Comparison of ENCODE assay signal across 1 cellular context in the genomic region with DNA sequence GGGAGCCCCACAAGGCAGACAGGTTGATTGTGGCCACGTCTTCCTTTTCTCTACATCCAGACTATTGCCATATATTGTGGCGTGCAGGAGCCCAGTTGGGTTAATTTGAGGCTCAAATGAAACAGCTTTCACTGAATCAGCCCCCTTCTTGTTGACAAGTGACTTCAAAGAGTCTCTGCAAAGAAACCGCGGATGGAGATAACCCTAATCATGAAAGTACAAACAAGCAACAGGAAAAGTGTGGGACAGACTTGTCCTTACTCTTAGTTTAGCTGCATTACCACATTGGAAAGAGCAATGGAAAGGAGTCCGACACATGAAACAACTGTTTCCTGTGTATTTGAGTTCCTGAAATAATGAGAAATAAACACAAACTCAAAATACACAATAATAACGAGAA.
TF ChIP-seq lines count a peak whose summit lies in the region.

No MANE protein-coding gene starts in this region.

TF ChIP-seq in K562, 482 proteins besides CTCF, POLR2A, EP300 and RAD21 (continued from another document and continues in another):
- TF ChIP-seq, protein P1, sequence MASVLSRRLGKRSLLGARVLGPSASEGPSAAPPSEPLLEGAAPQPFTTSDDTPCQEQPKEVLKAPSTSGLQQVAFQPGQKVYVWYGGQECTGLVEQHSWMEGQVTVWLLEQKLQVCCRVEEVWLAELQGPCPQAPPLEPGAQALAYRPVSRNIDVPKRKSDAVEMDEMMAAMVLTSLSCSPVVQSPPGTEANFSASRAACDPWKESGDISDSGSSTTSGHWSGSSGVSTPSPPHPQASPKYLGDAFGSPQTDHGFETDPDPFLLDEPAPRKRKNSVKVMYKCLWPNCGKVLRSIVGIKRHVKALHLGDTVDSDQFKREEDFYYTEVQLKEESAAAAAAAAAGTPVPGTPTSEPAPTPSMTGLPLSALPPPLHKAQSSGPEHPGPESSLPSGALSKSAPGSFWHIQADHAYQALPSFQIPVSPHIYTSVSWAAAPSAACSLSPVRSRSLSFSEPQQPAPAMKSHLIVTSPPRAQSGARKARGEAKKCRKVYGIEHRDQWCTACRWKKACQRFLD (CRISPR knock-in tag; IDR thresholded peaks at IDR 0.05) = no peak
- no peak for TF ChIP-seq ZNF583 (CRISPR knock-in tag; IDR thresholded peaks at IDR 0.05)
- TF ChIP-seq ZNF586 (CRISPR knock-in tag; conservative IDR thresholded peaks at IDR 0.05) = no peak
- no peak for TF ChIP-seq ZNF75A (CRISPR knock-in tag; IDR thresholded peaks at IDR 0.05)
- TF ChIP-seq RBM15 (IDR thresholded peaks at IDR 0.05; ENCODE audit: insufficient read depth, low read length) = no peak
- TF ChIP-seq EWSR1 (IDR thresholded peaks at IDR 0.05; ENCODE audit: borderline replicate concordance, low read depth, partially characterized antibody) = no peak
- no peak for TF ChIP-seq HEY1 (CRISPR knock-in tag; IDR thresholded peaks at IDR 0.05; ENCODE audit: borderline replicate concordance)
- no peak for TF ChIP-seq EGR1 (conservative IDR thresholded peaks at IDR 0.05)
- no peak for TF ChIP-seq MAFK (IDR thresholded peaks at IDR 0.05; ENCODE audit: low read length)
- TF ChIP-seq RNF2 (IDR thresholded peaks at IDR 0.05) = 0 out of 2 replicates have a peak, but pooled peaks have one; percentile 45
- TF ChIP-seq ZNF699 (CRISPR knock-in tag; IDR thresholded peaks at IDR 0.05; ENCODE audit: insufficient replicate concordance) = no peak
- no peak for TF ChIP-seq MTA1 (IDR thresholded peaks at IDR 0.05; ENCODE audit: borderline replicate concordance)
- no peak for TF ChIP-seq POLR2G (IDR thresholded peaks at IDR 0.05; ENCODE audit: low read depth, low read length)
- no peak for TF ChIP-seq ZNF175 (CRISPR knock-in tag; IDR thresholded peaks at IDR 0.05; ENCODE audit: low read depth)
- TF ChIP-seq RUNX1 (IDR thresholded peaks at IDR 0.05; ENCODE audit: low read depth) = no peak
- TF ChIP-seq TFAM (CRISPR knock-in tag; conservative IDR thresholded peaks at IDR 0.05) = no peak
- no peak for TF ChIP-seq ZNF41 (CRISPR knock-in tag; conservative IDR thresholded peaks at IDR 0.05)
- TF ChIP-seq, protein P2, sequence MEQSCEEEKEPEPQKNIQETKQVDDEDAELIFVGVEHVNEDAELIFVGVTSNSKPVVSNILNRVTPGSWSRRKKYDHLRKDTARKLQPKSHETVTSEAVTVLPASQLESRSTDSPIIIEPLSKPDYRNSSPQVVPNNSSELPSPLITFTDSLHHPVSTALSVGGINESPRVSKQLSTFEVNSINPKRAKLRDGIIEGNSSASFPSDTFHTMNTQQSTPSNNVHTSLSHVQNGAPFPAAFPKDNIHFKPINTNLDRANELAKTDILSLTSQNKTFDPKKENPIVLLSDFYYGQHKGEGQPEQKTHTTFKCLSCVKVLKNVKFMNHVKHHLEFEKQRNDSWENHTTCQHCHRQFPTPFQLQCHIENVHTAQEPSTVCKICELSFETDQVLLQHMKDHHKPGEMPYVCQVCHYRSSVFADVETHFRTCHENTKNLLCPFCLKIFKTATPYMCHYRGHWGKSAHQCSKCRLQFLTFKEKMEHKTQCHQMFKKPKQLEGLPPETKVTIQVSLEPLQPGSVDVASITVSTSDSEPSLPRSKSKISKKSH (CRISPR knock-in tag; IDR thresholded peaks at IDR 0.05) = no peak
- TF ChIP-seq POLR2AphosphoS2 (IDR thresholded peaks at IDR 0.05; ENCODE audit: low read length) = no peak
- TF ChIP-seq, protein P3, sequence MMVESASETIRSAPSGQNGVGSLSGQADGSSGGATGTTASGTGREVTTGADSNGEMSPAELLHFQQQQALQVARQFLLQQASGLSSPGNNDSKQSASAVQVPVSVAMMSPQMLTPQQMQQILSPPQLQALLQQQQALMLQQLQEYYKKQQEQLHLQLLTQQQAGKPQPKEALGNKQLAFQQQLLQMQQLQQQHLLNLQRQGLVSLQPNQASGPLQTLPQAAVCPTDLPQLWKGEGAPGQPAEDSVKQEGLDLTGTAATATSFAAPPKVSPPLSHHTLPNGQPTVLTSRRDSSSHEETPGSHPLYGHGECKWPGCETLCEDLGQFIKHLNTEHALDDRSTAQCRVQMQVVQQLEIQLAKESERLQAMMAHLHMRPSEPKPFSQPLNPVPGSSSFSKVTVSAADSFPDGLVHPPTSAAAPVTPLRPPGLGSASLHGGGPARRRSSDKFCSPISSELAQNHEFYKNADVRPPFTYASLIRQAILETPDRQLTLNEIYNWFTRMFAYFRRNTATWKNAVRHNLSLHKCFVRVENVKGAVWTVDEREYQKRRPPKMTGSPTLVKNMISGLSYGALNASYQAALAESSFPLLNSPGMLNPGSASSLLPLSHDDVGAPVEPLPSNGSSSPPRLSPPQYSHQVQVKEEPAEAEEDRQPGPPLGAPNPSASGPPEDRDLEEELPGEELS (CRISPR knock-in tag; IDR thresholded peaks at IDR 0.05; ENCODE audit: borderline replicate concordance) = no peak
- TF ChIP-seq, protein P4, sequence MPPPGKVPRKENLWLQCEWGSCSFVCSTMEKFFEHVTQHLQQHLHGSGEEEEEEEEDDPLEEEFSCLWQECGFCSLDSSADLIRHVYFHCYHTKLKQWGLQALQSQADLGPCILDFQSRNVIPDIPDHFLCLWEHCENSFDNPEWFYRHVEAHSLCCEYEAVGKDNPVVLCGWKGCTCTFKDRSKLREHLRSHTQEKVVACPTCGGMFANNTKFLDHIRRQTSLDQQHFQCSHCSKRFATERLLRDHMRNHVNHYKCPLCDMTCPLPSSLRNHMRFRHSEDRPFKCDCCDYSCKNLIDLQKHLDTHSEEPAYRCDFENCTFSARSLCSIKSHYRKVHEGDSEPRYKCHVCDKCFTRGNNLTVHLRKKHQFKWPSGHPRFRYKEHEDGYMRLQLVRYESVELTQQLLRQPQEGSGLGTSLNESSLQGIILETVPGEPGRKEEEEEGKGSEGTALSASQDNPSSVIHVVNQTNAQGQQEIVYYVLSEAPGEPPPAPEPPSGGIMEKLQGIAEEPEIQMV (tag; conservative IDR thresholded peaks at IDR 0.05; ENCODE audit: low read depth) = no peak
- no peak for TF ChIP-seq ZNF668 (CRISPR knock-in tag; IDR thresholded peaks at IDR 0.05)
- TF ChIP-seq ZNF124 (CRISPR knock-in tag; IDR thresholded peaks at IDR 0.05) = no peak
- TF ChIP-seq, protein P5, sequence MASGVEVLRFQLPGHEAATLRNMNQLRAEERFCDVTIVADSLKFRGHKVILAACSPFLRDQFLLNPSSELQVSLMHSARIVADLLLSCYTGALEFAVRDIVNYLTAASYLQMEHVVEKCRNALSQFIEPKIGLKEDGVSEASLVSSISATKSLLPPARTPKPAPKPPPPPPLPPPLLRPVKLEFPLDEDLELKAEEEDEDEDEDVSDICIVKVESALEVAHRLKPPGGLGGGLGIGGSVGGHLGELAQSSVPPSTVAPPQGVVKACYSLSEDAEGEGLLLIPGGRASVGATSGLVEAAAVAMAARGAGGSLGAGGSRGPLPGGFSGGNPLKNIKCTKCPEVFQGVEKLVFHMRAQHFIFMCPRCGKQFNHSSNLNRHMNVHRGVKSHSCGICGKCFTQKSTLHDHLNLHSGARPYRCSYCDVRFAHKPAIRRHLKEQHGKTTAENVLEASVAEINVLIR (CRISPR knock-in tag; IDR thresholded peaks at IDR 0.05) = no peak
- TF ChIP-seq ZNF551 (CRISPR knock-in tag; IDR thresholded peaks at IDR 0.05) = no peak
- no peak for TF ChIP-seq SMARCC2 (IDR thresholded peaks at IDR 0.05; ENCODE audit: low read depth)
- no peak for TF ChIP-seq U2AF2 (optimal IDR thresholded peaks at IDR 0.05; ENCODE audit: low read depth, low read length)
- TF ChIP-seq HDAC2 (IDR thresholded peaks at IDR 0.05) = peak; percentile 36; the same call in 1 of the 2 replicates
- no peak for TF ChIP-seq ELF4 (CRISPR knock-in tag; IDR thresholded peaks at IDR 0.05)
- TF ChIP-seq HIVEP1 (CRISPR knock-in tag; IDR thresholded peaks at IDR 0.05) = no peak
- no peak for TF ChIP-seq ZNF436 (CRISPR knock-in tag; IDR thresholded peaks at IDR 0.05)
- no peak for TF ChIP-seq NCOA6 (IDR thresholded peaks at IDR 0.05)
- no peak for TF ChIP-seq ZNF140 (CRISPR knock-in tag; IDR thresholded peaks at IDR 0.05)
- no peak for TF ChIP-seq XRCC5 (IDR thresholded peaks at IDR 0.05; ENCODE audit: low read depth, low read length)
- no peak for TF ChIP-seq ETV6 (IDR thresholded peaks at IDR 0.05; ENCODE audit: borderline replicate concordance in 1 of 2, low read depth in 2 of 2, low read length in 1 of 2)
- no peak for TF ChIP-seq ETV6 (CRISPR knock-in tag; IDR thresholded peaks at IDR 0.05; ENCODE audit: borderline replicate concordance)
- peak; percentile 38; the same call in 1 of the 2 replicates for TF ChIP-seq STAT5A (IDR thresholded peaks at IDR 0.05; ENCODE audit: borderline replicate concordance, low read length)
- TF ChIP-seq FOXM1 (IDR thresholded peaks at IDR 0.05; ENCODE audit: low read depth) = no peak
- TF ChIP-seq FOXM1 (CRISPR knock-in tag; IDR thresholded peaks at IDR 0.05; ENCODE audit: low read depth) = no peak
- TF ChIP-seq HMGN3 (IDR thresholded peaks at IDR 0.05; ENCODE audit: borderline replicate concordance, extremely low read depth, insufficient read length, low read depth, low read length) = no peak
- no peak for TF ChIP-seq FOSL1 (tag; conservative IDR thresholded peaks at IDR 0.05)
- TF ChIP-seq ATF1 (CRISPR knock-in tag; IDR thresholded peaks at IDR 0.05) = no peak
- no peak for TF ChIP-seq ATF1 (tag; IDR thresholded peaks at IDR 0.05)
- no peak for TF ChIP-seq FOXJ2 (tag; IDR thresholded peaks at IDR 0.05)
- TF ChIP-seq NR1H2 (CRISPR knock-in tag; IDR thresholded peaks at IDR 0.05) = no peak
- TF ChIP-seq ZC3H11A (IDR thresholded peaks at IDR 0.05; ENCODE audit: low read depth, low read length) = no peak
- no peak for TF ChIP-seq NCOA4 (IDR thresholded peaks at IDR 0.05; ENCODE audit: partially characterized antibody)
- TF ChIP-seq MTA3 (IDR thresholded peaks at IDR 0.05; ENCODE audit: borderline replicate concordance) = no peak
- no peak for TF ChIP-seq YBX1 (IDR thresholded peaks at IDR 0.05)
- TF ChIP-seq EZH2 (IDR thresholded peaks at IDR 0.05; ENCODE audit: borderline replicate concordance, low read depth, low read length) = no peak
- TF ChIP-seq CBX1 (IDR thresholded peaks at IDR 0.05; ENCODE audit: low read depth) = no peak
- TF ChIP-seq, protein P6, sequence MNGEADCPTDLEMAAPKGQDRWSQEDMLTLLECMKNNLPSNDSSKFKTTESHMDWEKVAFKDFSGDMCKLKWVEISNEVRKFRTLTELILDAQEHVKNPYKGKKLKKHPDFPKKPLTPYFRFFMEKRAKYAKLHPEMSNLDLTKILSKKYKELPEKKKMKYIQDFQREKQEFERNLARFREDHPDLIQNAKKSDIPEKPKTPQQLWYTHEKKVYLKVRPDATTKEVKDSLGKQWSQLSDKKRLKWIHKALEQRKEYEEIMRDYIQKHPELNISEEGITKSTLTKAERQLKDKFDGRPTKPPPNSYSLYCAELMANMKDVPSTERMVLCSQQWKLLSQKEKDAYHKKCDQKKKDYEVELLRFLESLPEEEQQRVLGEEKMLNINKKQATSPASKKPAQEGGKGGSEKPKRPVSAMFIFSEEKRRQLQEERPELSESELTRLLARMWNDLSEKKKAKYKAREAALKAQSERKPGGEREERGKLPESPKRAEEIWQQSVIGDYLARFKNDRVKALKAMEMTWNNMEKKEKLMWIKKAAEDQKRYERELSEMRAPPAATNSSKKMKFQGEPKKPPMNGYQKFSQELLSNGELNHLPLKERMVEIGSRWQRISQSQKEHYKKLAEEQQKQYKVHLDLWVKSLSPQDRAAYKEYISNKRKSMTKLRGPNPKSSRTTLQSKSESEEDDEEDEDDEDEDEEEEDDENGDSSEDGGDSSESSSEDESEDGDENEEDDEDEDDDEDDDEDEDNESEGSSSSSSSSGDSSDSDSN (IDR thresholded peaks at IDR 0.05; ENCODE audit: borderline replicate concordance in 1 of 2, low read depth in 2 of 2, low read length in 2 of 2) = no peak
- TF ChIP-seq GTF2E2 (tag; IDR thresholded peaks at IDR 0.05) = 0 out of 2 replicates have a peak, but pooled peaks have one; percentile 28
- TF ChIP-seq ZNF696 (CRISPR knock-in tag; conservative IDR thresholded peaks at IDR 0.05) = no peak
- TF ChIP-seq GTF2F1 (IDR thresholded peaks at IDR 0.05; ENCODE audit: low read depth, low read length) = no peak
- peak; percentile 84 to 86 for TF ChIP-seq FOXA3 (CRISPR knock-in tag; conservative IDR thresholded peaks at IDR 0.05 in 1 of 2, IDR thresholded peaks at IDR 0.05 in 1 of 2)
- no peak for TF ChIP-seq OTX1 (CRISPR knock-in tag; IDR thresholded peaks at IDR 0.05)
- TF ChIP-seq ZBTB1 (CRISPR knock-in tag; IDR thresholded peaks at IDR 0.05; ENCODE audit: borderline replicate concordance, low read depth) = no peak
- TF ChIP-seq ZNF3 (CRISPR knock-in tag; IDR thresholded peaks at IDR 0.05) = no peak
- TF ChIP-seq FOXK2 (conservative IDR thresholded peaks at IDR 0.05 in 1 of 2, IDR thresholded peaks at IDR 0.05 in 1 of 2; ENCODE audit: low read depth in 2 of 2) = peak; percentile 70 to 78
- TF ChIP-seq PTBP1 (IDR thresholded peaks at IDR 0.05; ENCODE audit: low read depth, low read length) = no peak
- TF ChIP-seq, protein P7, sequence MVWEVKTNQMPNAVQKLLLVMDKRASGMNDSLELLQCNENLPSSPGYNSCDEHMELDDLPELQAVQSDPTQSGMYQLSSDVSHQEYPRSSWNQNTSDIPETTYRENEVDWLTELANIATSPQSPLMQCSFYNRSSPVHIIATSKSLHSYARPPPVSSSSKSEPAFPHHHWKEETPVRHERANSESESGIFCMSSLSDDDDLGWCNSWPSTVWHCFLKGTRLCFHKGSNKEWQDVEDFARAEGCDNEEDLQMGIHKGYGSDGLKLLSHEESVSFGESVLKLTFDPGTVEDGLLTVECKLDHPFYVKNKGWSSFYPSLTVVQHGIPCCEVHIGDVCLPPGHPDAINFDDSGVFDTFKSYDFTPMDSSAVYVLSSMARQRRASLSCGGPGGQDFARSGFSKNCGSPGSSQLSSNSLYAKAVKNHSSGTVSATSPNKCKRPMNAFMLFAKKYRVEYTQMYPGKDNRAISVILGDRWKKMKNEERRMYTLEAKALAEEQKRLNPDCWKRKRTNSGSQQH (CRISPR knock-in tag; IDR thresholded peaks at IDR 0.05) = no peak
- no peak for TF ChIP-seq GATA2 (CRISPR knock-in tag; IDR thresholded peaks at IDR 0.05)
- TF ChIP-seq ZNF311 (CRISPR knock-in tag; IDR thresholded peaks at IDR 0.05) = no peak
- TF ChIP-seq, protein P8, sequence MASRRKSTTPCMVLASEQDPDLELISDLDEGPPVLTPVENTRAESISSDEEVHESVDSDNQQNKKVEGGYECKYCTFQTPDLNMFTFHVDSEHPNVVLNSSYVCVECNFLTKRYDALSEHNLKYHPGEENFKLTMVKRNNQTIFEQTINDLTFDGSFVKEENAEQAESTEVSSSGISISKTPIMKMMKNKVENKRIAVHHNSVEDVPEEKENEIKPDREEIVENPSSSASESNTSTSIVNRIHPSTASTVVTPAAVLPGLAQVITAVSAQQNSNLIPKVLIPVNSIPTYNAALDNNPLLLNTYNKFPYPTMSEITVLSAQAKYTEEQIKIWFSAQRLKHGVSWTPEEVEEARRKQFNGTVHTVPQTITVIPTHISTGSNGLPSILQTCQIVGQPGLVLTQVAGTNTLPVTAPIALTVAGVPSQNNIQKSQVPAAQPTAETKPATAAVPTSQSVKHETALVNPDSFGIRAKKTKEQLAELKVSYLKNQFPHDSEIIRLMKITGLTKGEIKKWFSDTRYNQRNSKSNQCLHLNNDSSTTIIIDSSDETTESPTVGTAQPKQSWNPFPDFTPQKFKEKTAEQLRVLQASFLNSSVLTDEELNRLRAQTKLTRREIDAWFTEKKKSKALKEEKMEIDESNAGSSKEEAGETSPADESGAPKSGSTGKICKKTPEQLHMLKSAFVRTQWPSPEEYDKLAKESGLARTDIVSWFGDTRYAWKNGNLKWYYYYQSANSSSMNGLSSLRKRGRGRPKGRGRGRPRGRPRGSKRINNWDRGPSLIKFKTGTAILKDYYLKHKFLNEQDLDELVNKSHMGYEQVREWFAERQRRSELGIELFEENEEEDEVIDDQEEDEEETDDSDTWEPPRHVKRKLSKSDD (conservative IDR thresholded peaks at IDR 0.05; ENCODE audit: low read length) = no peak
- no peak for TF ChIP-seq NBN (IDR thresholded peaks at IDR 0.05; ENCODE audit: low read depth)
